In the genomic region with DNA sequence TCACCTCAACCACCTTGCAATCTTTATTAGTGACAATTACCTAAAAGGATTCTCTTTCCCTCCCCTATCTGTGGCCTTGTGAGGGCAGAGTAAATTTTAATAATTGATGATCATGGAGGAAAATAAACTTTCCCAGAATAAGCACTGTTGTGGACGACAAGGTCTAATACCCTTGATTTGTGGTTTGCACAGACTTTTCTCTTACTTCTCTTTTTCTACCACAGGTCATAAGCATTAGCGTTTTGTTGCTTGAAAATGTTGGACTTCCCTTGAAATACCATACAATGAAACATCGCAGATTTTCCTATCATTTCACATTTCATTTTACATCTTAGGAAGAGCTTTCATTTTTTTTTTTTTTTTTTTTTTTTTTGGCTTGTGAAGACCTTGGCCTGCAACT, we compare ENCODE assay signal across 21 cellular contexts.
DNase-seq lines count a peak whose midpoint lies in the region; ATAC-seq lines count a peak whose summit lies in the region.
"Had no signal": no experiment of that assay in that cellular context is flagged by ENCODE, and none has a peak within 500 bp of the region (broad histone marks: within the 10 kb centered on the region; RNA-seq: fewer than 3 reads in every experiment).

No MANE protein-coding gene starts in this region.

- in situ Hi-C loops in KBM-7 (cut with MboI; ENCODE audit: low pct_unique_long_range_greater_than_20kb, low sequenced_read_pairs) = no loop called here

- peaks cover 0 to 2% of the 10 kb centered on the region in 2 donors for H3K36me3 Mint-ChIP-seq in stimulated activated naive B cell treated with anti-CD40 and anti-IgM and Interleukin-4, amounts not matched to agents 10 μg/mL and 1 μg/mL and 100 μg/mL, for 72 hours
- H3K36me3 Mint-ChIP-seq: immature natural killer cell, neural progenitor cell had no signal

- peaks cover 10 to 11% of the 10 kb centered on the region in 2 donors for H3K9me3 Mint-ChIP-seq in stimulated activated naive B cell treated with anti-CD40 and anti-IgM and Interleukin-4, amounts not matched to agents 10 μg/mL and 1 μg/mL and 100 μg/mL, for 72 hours
- H3K9me3 Mint-ChIP-seq: neural progenitor cell had no signal

- H3K4me1 Mint-ChIP-seq in stimulated activated naive B cell treated with anti-CD40 and anti-IgM and Interleukin-4, amounts not matched to agents 10 μg/mL and 1 μg/mL and 100 μg/mL, for 72 hours = peaks cover 16 to 35% of the 10 kb centered on the region in 2 donors
- H3K4me1 Mint-ChIP-seq: neural progenitor cell had no signal

- no peak overlapping the region for H3K27ac Mint-ChIP-seq in stimulated activated naive B cell treated with anti-CD40 and anti-IgM and Interleukin-4, amounts not matched to agents 10 μg/mL and 1 μg/mL and 100 μg/mL, for 72 hours
- H3K27ac Mint-ChIP-seq: activated CD8-positive, alpha-beta T cell treated with anti-CD3 and anti-CD28 coated beads for 36 hours; activated T-cell treated with anti-CD3 and anti-CD28 coated beads, Interleukin-2, amount 50 U/mL, for 24 hours; immature natural killer cell; neural progenitor cell; stimulated activated naive CD8-positive, alpha-beta T cell treated with anti-CD3 and anti-CD28 coated beads, Interleukin-15, Interleukin-2, amounts not matched to agents 100 ng/mL and 50 ng/mL, for 24 hours had no signal

- H3K27me3 Mint-ChIP-seq in stimulated activated naive B cell treated with anti-CD40 and anti-IgM and Interleukin-4, amounts not matched to agents 10 μg/mL and 1 μg/mL and 100 μg/mL, for 72 hours = peaks cover 8 to 26% of the 10 kb centered on the region in 2 donors
- H3K27me3 Mint-ChIP-seq: activated T-cell treated with anti-CD3 and anti-CD28 coated beads, Interleukin-2, amount 50 U/mL, for 24 hours had no signal

- DNase-seq in KBM-7 (peak; percentile 61), SKM-1 (lab: John Stamatoyannopoulos, UW; ENCODE audit: unreplicated experiment) (peak; percentile 12), DMS53 treated with DMSO at 0.1 percent for 48 hours (lab: John Stamatoyannopoulos, UW; ENCODE audit: unreplicated experiment) (no peak)
- no peak for DNase-seq in stimulated activated naive B cell treated with anti-CD40 and anti-IgM and Interleukin-4, amounts not matched to agents 10 μg/mL and 1 μg/mL and 100 μg/mL, for 72 hours
- DNase-seq: activated CD4-positive, CD25-positive, alpha-beta regulatory T cell; activated CD8-positive, alpha-beta T cell treated with anti-CD3 and anti-CD28 coated beads for 36 hours; activated naive CD4-positive, alpha-beta T cell treated with Interleukin-2 at 50 U/mL for 16 hours; activated T-cell treated with anti-CD3 and anti-CD28 coated beads, Interleukin-2, amount 50 U/mL, for 24 hours; COR-L47; dermis blood vessel endothelial cell; immature natural killer cell; mucosa of descending colon; NCI-H1436 treated with DMSO at 0.1 percent for 48 hours; Peyer's patch; small intestine; stimulated activated CD4-positive, alpha-beta T cell treated with anti-CD3 and anti-CD28 coated beads, Interleukin-4, amount 100 ng/mL, for 1 hour had no signal

- ATAC-seq in GM21367 (IDR thresholded peaks at IDR 0.05; ENCODE audit: unreplicated experiment) (peak; percentile 42), GM18873 (IDR thresholded peaks at IDR 0.05; ENCODE audit: low FRiP score, unreplicated experiment) (no peak), GM18520 (IDR thresholded peaks at IDR 0.05; ENCODE audit: unreplicated experiment) (no peak)
- ATAC-seq in stimulated activated naive B cell treated with anti-CD40 and anti-IgM and Interleukin-4, amounts not matched to agents 10 μg/mL and 1 μg/mL and 100 μg/mL, for 72 hours (replicated peaks) = peak; percentile 60 to 64
- ATAC-seq: activated CD8-positive, alpha-beta T cell treated with anti-CD3 and anti-CD28 coated beads for 36 hours; mucosa of descending colon had no signal

- no peak overlapping the region for H3K4me3 Mint-ChIP-seq in stimulated activated naive B cell treated with anti-CD40 and anti-IgM and Interleukin-4, amounts not matched to agents 10 μg/mL and 1 μg/mL and 100 μg/mL, for 72 hours
- H3K4me3 Mint-ChIP-seq: activated CD8-positive, alpha-beta T cell treated with anti-CD3 and anti-CD28 coated beads for 36 hours; activated T-cell treated with anti-CD3 and anti-CD28 coated beads, Interleukin-2, amount 50 U/mL, for 24 hours; immature natural killer cell; neural progenitor cell; stimulated activated naive CD8-positive, alpha-beta T cell treated with anti-CD3 and anti-CD28 coated beads, Interleukin-15, Interleukin-2, amounts not matched to agents 100 ng/mL and 50 ng/mL, for 24 hours had no signal

Comparison
In these comparisons a context has a peak if more than half of its experiments do, and no peak if none do; other contexts are left out.
1. ATAC-seq: peak in GM21367 (single experiment) and stimulated activated naive B cell treated with anti-CD40 and anti-IgM and Interleukin-4, amounts not matched to agents 10 μg/mL and 1 μg/mL and 100 μg/mL, for 72 hours (2 of 2); none in GM18873 (single experiment) and GM18520 (single experiment).
2. DNase-seq: peak in KBM-7 (single experiment) and SKM-1 (single experiment); none in stimulated activated naive B cell treated with anti-CD40 and anti-IgM and Interleukin-4, amounts not matched to agents 10 μg/mL and 1 μg/mL and 100 μg/mL, for 72 hours (single experiment) and DMS53 treated with DMSO at 0.1 percent for 48 hours (single experiment).